ENCODE assay signal across 14 cellular contexts in the genomic region with DNA sequence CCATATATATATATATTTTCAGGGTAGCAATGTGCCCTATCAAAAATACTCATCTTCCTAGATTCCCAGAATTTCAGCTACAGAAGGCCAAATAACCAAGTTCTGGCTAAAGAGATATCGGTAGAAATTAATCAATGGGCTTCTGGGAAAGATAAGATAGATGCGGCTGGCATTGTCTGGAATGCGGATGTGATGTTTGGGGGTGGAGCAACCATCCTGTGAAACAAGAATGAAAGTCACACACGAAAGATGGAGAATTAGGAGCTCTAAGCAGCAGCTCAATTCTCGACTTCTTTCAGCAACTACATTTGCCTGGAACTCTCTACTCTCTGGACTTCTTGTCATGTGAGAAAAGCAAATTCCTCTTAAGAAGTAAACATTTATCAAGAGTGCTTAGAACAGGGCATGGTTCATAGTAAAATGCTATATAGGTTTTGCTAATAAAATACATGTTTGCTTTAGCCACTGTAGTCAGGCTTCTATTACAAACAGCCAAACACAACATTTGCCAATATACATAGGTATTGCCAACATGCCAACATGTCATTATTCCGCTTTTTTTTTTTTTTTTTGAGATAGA.
"Had no signal": no experiment of that assay in that cellular context is flagged by ENCODE, and none has a peak within 500 bp of the region (broad histone marks: within the 10 kb centered on the region; RNA-seq: fewer than 3 reads in every experiment).

No MANE protein-coding gene starts in this region.

- DNase-seq: activated naive CD4-positive, alpha-beta T cell; activated T-cell treated with anti-CD3 and anti-CD28 coated beads, Interleukin-2, amount 50 U/mL, for 4 hours; glutamatergic neuron; retina; stimulated activated CD4-positive, alpha-beta T cell treated with anti-CD3 and anti-CD28 coated beads, Interleukin-4, amount 100 ng/mL, for 4 hours; thyroid gland had no signal

- H3K4me2 ChIP-seq: neural progenitor cell had no signal

- H3K27ac ChIP-seq: cardiac muscle cell, esophagus muscularis mucosa, neural progenitor cell, parathyroid adenoma, thyroid gland, vagina had no signal

- H3K36me3 ChIP-seq: cardiac muscle cell, neural progenitor cell, thyroid gland, vagina had no signal

- H3K4me3 Mint-ChIP-seq: activated CD4-positive, alpha-beta T cell treated with anti-CD3 and anti-CD28 coated beads, Interleukin-2, amount 10 ng/mL, durations not matched to agents 7 days and 5 days; activated T-cell treated with anti-CD3 and anti-CD28 coated beads, Interleukin-2, amount 50 U/mL, for 4 hours; memory B cell; neural progenitor cell had no signal

- H3K4me3 ChIP-seq: cardiac muscle cell, esophagus muscularis mucosa, neural progenitor cell, thyroid gland, vagina had no signal

- H3K27me3 Mint-ChIP-seq: activated CD4-positive, alpha-beta T cell treated with anti-CD3 and anti-CD28 coated beads, Interleukin-2, amount 10 ng/mL, durations not matched to agents 7 days and 5 days had no signal

- H3K79me2 ChIP-seq: parathyroid adenoma had no signal

- H3K9me3 Mint-ChIP-seq: activated CD4-positive, alpha-beta T cell treated with anti-CD3 and anti-CD28 coated beads, Interleukin-2, amount 10 ng/mL, durations not matched to agents 7 days and 5 days; activated T-cell treated with anti-CD3 and anti-CD28 coated beads, Interleukin-2, amount 50 U/mL, for 4 hours; memory B cell; neural progenitor cell had no signal

- H2AFZ ChIP-seq: neural progenitor cell, parathyroid adenoma had no signal

- ATAC-seq: left lobe of liver had no signal

- H3K9me3 ChIP-seq: esophagus muscularis mucosa, thyroid gland, vagina had no signal

- H3K36me3 Mint-ChIP-seq: memory B cell, neural progenitor cell had no signal

- H3K27me3 ChIP-seq: cardiac muscle cell, esophagus muscularis mucosa, thyroid gland, vagina had no signal

- H3K27ac Mint-ChIP-seq: activated CD4-positive, alpha-beta T cell treated with anti-CD3 and anti-CD28 coated beads, Interleukin-2, amount 10 ng/mL, durations not matched to agents 7 days and 5 days; memory B cell; neural progenitor cell had no signal

- H3K4me1 ChIP-seq: parathyroid adenoma, vagina had no signal

- H3K9ac ChIP-seq: neural progenitor cell, parathyroid adenoma had no signal
